In genomic region chr2:121489284-121489683, GRCh38 we compare ENCODE assay signal across 9 cellular contexts.
DNase-seq lines count a peak whose midpoint lies in the region; ATAC-seq and TF ChIP-seq lines count a peak whose summit lies in the region.
"Had no signal": no experiment of that assay in that cellular context is flagged by ENCODE, and none has a peak within 500 bp of the region (broad histone marks: within the 10 kb centered on the region; RNA-seq: fewer than 3 reads in every experiment).

No MANE protein-coding gene starts in this region.

- no peak overlapping the region for H3K4me3 ChIP-seq in choroid plexus epithelial cell (ENCODE audit: low read depth, low read length)

- no peak for TF ChIP-seq CTCF in choroid plexus epithelial cell (conservative IDR thresholded peaks at IDR 0.05; ENCODE audit: low read depth, low read length)

- DNase-seq in COLO829 (ENCODE audit: low spot score) (peak; percentile 69), NCI-H2107 treated with DMSO at 0.1 percent for 48 hours (lab: John Stamatoyannopoulos, UW; ENCODE audit: unreplicated experiment) (peak; percentile 95), choroid plexus epithelial cell (ENCODE audit: low read depth) (peak; percentile 92), OCI-M1 (lab: John Stamatoyannopoulos, UW) (no peak)
- no peak for DNase-seq in stimulated activated naive CD4-positive, alpha-beta T cell (lab: John Stamatoyannopoulos, UW)
- DNase-seq: Caco-2 had no signal

- peak; percentile 80 for ATAC-seq in HG02610 (IDR thresholded peaks at IDR 0.05; ENCODE audit: unreplicated experiment)
- ATAC-seq in HG02973 (IDR thresholded peaks at IDR 0.05; ENCODE audit: unreplicated experiment): no peak
- ATAC-seq in GM19023 (IDR thresholded peaks at IDR 0.05; ENCODE audit: unreplicated experiment): no peak

Comparison
In these comparisons a context has a peak if more than half of its experiments do, and no peak if none do; other contexts are left out.
1. DNase-seq: peak in COLO829 (single experiment), NCI-H2107 treated with DMSO at 0.1 percent for 48 hours (single experiment) and choroid plexus epithelial cell (single experiment); none in OCI-M1 (single experiment) and stimulated activated naive CD4-positive, alpha-beta T cell (0 of 6).